Comparison of ENCODE assay signal across 14 cellular contexts in genomic region chr9:96680812-96681499, GRCh38.
"Had no signal": no experiment of that assay in that cellular context is flagged by ENCODE, and none has a peak within 500 bp of the region (broad histone marks: within the 10 kb centered on the region; RNA-seq: fewer than 3 reads in every experiment).

No MANE protein-coding gene starts in this region.

- H3K9me3 ChIP-seq: esophagus muscularis mucosa, thyroid gland had no signal

- H3K27ac ChIP-seq: coronary artery, esophagus muscularis mucosa, thyroid gland had no signal

- H3K4me1 ChIP-seq: thyroid gland had no signal

- H3K4me3 ChIP-seq: coronary artery, esophagus muscularis mucosa, thyroid gland had no signal

- H3K36me3 ChIP-seq: esophagus muscularis mucosa, thyroid gland had no signal

- H3K27me3 ChIP-seq: esophagus muscularis mucosa, thyroid gland had no signal

- DNase-seq: activated CD4-positive, alpha-beta T cell treated with anti-CD3 and anti-CD28 coated beads, Interleukin-2, amount 10 ng/mL, durations not matched to agents 7 days and 5 days; activated CD8-positive, alpha-beta T cell treated with anti-CD3 and anti-CD28 coated beads, Interleukin-2, amount 10 ng/mL, durations not matched to agents 7 days and 5 days; activated effector memory CD4-positive, alpha-beta T cell treated with Interleukin-2 at 50 U/mL for 16 hours; activated naive CD4-positive, alpha-beta T cell treated with anti-CD3 and anti-CD28 coated beads, Interleukin-2, amount 10 ng/mL, durations not matched to agents 7 days and 5 days; activated naive CD8-positive, alpha-beta T cell treated with anti-CD3 and anti-CD28 coated beads, Interleukin-2, amount 50 U/mL, for 24 hours; activated T-cell treated with anti-CD3 and anti-CD28 coated beads, Interleukin-2, amount 50 U/mL, for 24 hours; anterior cingulate cortex; effector CD4-positive, alpha-beta T cell; occipital lobe; retina; stimulated activated naive B cell treated with anti-CD40 and anti-IgM and Interleukin-4, amounts not matched to agents 10 μg/mL and 1 μg/mL and 100 μg/mL, for 72 hours; thyroid gland had no signal
